ENCODE assay signal across 1 cellular context in the genomic region with DNA sequence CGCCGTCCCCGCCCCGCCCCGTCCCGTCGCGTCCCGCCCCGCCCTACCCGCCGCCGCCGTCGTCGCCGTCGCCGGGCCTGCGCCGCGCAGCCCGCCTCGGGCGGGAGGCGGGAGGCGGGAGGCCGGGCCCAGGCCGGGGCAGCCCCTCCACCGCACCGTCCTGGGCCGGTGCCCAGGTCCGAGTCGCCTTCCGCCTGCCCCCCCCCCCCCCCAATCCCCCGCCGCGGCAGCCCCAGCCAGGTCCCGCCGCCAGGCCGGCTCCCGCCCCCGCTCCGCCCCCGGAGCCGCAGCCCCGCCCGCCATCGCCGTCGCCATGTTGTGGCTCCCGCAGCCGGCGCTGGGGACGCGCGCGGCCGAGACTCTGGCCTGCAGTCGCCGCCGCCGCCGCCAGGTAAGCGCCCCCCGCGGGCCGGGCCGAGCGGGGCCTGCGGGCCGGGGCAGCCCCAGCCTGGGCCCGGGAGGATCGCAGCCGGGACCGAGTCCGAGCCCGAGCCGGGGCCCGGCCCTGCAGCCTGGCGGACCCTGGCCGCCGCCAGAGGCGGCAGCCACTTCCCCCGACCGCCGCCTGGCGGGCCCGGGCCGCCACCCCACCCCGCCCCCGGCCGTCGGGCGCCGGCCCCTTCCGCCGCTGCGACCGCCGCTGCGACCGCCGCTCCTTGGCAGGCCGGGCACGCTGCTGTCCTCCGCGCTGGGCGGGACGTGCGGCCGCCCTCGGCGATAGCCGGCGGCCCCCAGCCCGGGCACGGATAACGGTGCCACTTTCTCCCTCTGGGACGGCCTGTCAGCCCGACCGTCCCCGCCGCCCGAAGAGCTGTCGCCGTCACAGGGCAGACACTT.
TF ChIP-seq lines count a peak whose summit lies in the region.

A gene with protein sequence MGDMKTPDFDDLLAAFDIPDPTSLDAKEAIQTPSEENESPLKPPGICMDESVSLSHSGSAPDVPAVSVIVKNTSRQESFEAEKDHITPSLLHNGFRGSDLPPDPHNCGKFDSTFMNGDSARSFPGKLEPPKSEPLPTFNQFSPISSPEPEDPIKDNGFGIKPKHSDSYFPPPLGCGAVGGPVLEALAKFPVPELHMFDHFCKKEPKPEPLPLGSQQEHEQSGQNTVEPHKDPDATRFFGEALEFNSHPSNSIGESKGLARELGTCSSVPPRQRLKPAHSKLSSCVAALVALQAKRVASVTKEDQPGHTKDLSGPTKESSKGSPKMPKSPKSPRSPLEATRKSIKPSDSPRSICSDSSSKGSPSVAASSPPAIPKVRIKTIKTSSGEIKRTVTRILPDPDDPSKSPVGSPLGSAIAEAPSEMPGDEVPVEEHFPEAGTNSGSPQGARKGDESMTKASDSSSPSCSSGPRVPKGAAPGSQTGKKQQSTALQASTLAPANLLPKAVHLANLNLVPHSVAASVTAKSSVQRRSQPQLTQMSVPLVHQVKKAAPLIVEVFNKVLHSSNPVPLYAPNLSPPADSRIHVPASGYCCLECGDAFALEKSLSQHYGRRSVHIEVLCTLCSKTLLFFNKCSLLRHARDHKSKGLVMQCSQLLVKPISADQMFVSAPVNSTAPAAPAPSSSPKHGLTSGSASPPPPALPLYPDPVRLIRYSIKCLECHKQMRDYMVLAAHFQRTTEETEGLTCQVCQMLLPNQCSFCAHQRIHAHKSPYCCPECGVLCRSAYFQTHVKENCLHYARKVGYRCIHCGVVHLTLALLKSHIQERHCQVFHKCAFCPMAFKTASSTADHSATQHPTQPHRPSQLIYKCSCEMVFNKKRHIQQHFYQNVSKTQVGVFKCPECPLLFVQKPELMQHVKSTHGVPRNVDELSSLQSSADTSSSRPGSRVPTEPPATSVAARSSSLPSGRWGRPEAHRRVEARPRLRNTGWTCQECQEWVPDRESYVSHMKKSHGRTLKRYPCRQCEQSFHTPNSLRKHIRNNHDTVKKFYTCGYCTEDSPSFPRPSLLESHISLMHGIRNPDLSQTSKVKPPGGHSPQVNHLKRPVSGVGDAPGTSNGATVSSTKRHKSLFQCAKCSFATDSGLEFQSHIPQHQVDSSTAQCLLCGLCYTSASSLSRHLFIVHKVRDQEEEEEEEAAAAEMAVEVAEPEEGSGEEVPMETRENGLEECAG (N-terminal part only) (plus strand): TSS at position 319 of the 837 bp plus-strand sequence. CDS start 34,084 bp downstream, outside the sequence.

TF ChIP-seq in K562, 482 proteins besides CTCF, POLR2A, EP300 and RAD21 (continued from another document and continues in another):
- TF ChIP-seq GATAD2B (IDR thresholded peaks at IDR 0.05; ENCODE audit: borderline replicate concordance) = peak; percentile 88
- TF ChIP-seq ZKSCAN1 (IDR thresholded peaks at IDR 0.05; ENCODE audit: low read depth, low read length) = no peak
- peak; percentile 34; the same call in 1 of the 2 replicates for TF ChIP-seq ELF1 (tag; IDR thresholded peaks at IDR 0.05)
- TF ChIP-seq, protein P1, sequence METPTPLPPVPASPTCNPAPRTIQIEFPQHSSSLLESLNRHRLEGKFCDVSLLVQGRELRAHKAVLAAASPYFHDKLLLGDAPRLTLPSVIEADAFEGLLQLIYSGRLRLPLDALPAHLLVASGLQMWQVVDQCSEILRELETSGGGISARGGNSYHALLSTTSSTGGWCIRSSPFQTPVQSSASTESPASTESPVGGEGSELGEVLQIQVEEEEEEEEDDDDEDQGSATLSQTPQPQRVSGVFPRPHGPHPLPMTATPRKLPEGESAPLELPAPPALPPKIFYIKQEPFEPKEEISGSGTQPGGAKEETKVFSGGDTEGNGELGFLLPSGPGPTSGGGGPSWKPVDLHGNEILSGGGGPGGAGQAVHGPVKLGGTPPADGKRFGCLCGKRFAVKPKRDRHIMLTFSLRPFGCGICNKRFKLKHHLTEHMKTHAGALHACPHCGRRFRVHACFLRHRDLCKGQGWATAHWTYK (CRISPR knock-in tag; IDR thresholded peaks at IDR 0.05) = 0 out of 2 replicates have a peak, but pooled peaks have one; percentile 35
- TF ChIP-seq, protein P2, sequence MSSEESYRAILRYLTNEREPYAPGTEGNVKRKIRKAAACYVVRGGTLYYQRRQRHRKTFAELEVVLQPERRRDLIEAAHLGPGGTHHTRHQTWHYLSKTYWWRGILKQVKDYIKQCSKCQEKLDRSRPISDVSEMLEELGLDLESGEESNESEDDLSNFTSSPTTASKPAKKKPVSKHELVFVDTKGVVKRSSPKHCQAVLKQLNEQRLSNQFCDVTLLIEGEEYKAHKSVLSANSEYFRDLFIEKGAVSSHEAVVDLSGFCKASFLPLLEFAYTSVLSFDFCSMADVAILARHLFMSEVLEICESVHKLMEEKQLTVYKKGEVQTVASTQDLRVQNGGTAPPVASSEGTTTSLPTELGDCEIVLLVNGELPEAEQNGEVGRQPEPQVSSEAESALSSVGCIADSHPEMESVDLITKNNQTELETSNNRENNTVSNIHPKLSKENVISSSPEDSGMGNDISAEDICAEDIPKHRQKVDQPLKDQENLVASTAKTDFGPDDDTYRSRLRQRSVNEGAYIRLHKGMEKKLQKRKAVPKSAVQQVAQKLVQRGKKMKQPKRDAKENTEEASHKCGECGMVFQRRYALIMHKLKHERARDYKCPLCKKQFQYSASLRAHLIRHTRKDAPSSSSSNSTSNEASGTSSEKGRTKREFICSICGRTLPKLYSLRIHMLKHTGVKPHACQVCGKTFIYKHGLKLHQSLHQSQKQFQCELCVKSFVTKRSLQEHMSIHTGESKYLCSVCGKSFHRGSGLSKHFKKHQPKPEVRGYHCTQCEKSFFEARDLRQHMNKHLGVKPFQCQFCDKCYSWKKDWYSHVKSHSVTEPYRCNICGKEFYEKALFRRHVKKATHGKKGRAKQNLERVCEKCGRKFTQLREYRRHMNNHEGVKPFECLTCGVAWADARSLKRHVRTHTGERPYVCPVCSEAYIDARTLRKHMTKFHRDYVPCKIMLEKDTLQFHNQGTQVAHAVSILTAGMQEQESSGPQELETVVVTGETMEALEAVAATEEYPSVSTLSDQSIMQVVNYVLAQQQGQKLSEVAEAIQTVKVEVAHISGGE (CRISPR knock-in tag; IDR thresholded peaks at IDR 0.05) = peak in 1 of 3 experiments; percentile 82; a peak in 1 of 6 replicates
- TF ChIP-seq MBD2 (IDR thresholded peaks at IDR 0.05; ENCODE audit: borderline replicate concordance, low read depth) = peak; percentile 21; the same call in 1 of the 2 replicates
- peak; percentile 66; the same call in 1 of the 2 replicates for TF ChIP-seq ZBTB7A (IDR thresholded peaks at IDR 0.05; ENCODE audit: borderline replicate concordance, control insufficient read depth, low read depth, low read length)
- TF ChIP-seq, protein P3, sequence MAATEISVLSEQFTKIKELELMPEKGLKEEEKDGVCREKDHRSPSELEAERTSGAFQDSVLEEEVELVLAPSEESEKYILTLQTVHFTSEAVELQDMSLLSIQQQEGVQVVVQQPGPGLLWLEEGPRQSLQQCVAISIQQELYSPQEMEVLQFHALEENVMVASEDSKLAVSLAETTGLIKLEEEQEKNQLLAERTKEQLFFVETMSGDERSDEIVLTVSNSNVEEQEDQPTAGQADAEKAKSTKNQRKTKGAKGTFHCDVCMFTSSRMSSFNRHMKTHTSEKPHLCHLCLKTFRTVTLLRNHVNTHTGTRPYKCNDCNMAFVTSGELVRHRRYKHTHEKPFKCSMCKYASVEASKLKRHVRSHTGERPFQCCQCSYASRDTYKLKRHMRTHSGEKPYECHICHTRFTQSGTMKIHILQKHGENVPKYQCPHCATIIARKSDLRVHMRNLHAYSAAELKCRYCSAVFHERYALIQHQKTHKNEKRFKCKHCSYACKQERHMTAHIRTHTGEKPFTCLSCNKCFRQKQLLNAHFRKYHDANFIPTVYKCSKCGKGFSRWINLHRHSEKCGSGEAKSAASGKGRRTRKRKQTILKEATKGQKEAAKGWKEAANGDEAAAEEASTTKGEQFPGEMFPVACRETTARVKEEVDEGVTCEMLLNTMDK (IDR thresholded peaks at IDR 0.05; ENCODE audit: borderline replicate concordance, insufficient read depth, low read depth, low read length, poor library complexity, severe bottlenecking) = peak; percentile 65
- TF ChIP-seq ERF (CRISPR knock-in tag; IDR thresholded peaks at IDR 0.05) = peak; percentile 82; the same call in 1 of the 2 replicates
- TF ChIP-seq, protein P4, sequence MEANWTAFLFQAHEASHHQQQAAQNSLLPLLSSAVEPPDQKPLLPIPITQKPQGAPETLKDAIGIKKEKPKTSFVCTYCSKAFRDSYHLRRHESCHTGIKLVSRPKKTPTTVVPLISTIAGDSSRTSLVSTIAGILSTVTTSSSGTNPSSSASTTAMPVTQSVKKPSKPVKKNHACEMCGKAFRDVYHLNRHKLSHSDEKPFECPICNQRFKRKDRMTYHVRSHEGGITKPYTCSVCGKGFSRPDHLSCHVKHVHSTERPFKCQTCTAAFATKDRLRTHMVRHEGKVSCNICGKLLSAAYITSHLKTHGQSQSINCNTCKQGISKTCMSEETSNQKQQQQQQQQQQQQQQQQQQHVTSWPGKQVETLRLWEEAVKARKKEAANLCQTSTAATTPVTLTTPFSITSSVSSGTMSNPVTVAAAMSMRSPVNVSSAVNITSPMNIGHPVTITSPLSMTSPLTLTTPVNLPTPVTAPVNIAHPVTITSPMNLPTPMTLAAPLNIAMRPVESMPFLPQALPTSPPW (CRISPR knock-in tag; IDR thresholded peaks at IDR 0.05) = peak; percentile 99
- TF ChIP-seq, protein P5, sequence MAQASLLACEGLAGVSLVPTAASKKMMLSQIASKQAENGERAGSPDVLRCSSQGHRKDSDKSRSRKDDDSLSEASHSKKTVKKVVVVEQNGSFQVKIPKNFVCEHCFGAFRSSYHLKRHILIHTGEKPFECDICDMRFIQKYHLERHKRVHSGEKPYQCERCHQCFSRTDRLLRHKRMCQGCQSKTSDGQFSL (CRISPR knock-in tag; IDR thresholded peaks at IDR 0.05) = no peak
- TF ChIP-seq, protein P5 (tag; IDR thresholded peaks at IDR 0.05) = peak in 1 of 2 experiments; percentile 64; a peak in 1 of 4 replicates
- TF ChIP-seq GABPA (tag; conservative IDR thresholded peaks at IDR 0.05; ENCODE audit: low read depth) = peak; percentile 76
- TF ChIP-seq, protein P6, sequence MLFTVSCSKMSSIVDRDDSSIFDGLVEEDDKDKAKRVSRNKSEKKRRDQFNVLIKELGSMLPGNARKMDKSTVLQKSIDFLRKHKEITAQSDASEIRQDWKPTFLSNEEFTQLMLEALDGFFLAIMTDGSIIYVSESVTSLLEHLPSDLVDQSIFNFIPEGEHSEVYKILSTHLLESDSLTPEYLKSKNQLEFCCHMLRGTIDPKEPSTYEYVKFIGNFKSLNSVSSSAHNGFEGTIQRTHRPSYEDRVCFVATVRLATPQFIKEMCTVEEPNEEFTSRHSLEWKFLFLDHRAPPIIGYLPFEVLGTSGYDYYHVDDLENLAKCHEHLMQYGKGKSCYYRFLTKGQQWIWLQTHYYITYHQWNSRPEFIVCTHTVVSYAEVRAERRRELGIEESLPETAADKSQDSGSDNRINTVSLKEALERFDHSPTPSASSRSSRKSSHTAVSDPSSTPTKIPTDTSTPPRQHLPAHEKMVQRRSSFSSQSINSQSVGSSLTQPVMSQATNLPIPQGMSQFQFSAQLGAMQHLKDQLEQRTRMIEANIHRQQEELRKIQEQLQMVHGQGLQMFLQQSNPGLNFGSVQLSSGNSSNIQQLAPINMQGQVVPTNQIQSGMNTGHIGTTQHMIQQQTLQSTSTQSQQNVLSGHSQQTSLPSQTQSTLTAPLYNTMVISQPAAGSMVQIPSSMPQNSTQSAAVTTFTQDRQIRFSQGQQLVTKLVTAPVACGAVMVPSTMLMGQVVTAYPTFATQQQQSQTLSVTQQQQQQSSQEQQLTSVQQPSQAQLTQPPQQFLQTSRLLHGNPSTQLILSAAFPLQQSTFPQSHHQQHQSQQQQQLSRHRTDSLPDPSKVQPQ (CRISPR knock-in tag; IDR thresholded peaks at IDR 0.05; ENCODE audit: borderline replicate concordance) = no peak
- TF ChIP-seq ZNF184 (CRISPR knock-in tag; IDR thresholded peaks at IDR 0.05) = no peak
- TF ChIP-seq, protein P7, sequence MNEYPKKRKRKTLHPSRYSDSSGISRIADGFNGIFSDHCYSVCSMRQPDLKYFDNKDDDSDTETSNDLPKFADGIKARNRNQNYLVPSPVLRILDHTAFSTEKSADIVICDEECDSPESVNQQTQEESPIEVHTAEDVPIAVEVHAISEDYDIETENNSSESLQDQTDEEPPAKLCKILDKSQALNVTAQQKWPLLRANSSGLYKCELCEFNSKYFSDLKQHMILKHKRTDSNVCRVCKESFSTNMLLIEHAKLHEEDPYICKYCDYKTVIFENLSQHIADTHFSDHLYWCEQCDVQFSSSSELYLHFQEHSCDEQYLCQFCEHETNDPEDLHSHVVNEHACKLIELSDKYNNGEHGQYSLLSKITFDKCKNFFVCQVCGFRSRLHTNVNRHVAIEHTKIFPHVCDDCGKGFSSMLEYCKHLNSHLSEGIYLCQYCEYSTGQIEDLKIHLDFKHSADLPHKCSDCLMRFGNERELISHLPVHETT (CRISPR knock-in tag; conservative IDR thresholded peaks at IDR 0.05 in 1 of 2, IDR thresholded peaks at IDR 0.05 in 1 of 2) = peak in 1 of 2 experiments; percentile 97; a peak in 2 of 4 replicates
- TF ChIP-seq, protein P8, sequence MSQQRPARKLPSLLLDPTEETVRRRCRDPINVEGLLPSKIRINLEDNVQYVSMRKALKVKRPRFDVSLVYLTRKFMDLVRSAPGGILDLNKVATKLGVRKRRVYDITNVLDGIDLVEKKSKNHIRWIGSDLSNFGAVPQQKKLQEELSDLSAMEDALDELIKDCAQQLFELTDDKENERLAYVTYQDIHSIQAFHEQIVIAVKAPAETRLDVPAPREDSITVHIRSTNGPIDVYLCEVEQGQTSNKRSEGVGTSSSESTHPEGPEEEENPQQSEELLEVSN (IDR thresholded peaks at IDR 0.05; ENCODE audit: borderline replicate concordance in 1 of 2, extremely low read depth in 1 of 2, insufficient read depth in 1 of 2, insufficient read length in 1 of 2, low read depth in 1 of 2, low read length in 1 of 2, poor library complexity in 1 of 2, severe bottlenecking in 1 of 2) = peak; percentile 39 to 90
- no peak for TF ChIP-seq ZNF644 (tag; IDR thresholded peaks at IDR 0.05; ENCODE audit: low read depth)
- no peak for TF ChIP-seq EGR1 (conservative IDR thresholded peaks at IDR 0.05)
- peak; percentile 6 for TF ChIP-seq HNRNPLL (IDR thresholded peaks at IDR 0.05; ENCODE audit: low read depth, low read length, poor library complexity, severe bottlenecking)
- peak; percentile 56; the same call in 1 of the 2 replicates for TF ChIP-seq CBX1 (IDR thresholded peaks at IDR 0.05; ENCODE audit: low read depth)
- TF ChIP-seq TAF1 (IDR thresholded peaks at IDR 0.05; ENCODE audit: control insufficient read depth, extremely low read depth, insufficient read depth, low read length, severe bottlenecking) = peak; percentile 55
- TF ChIP-seq ILK (tag; IDR thresholded peaks at IDR 0.05; ENCODE audit: borderline replicate concordance, low read depth) = no peak
- TF ChIP-seq SIN3A (IDR thresholded peaks at IDR 0.05; ENCODE audit: borderline replicate concordance in 2 of 2, control insufficient read depth in 1 of 2, low read depth in 2 of 2, low read length in 2 of 2) = peak in 1 of 2 experiments; percentile 73; a peak in 1 of 4 replicates
- TF ChIP-seq NFRKB (IDR thresholded peaks at IDR 0.05; ENCODE audit: low read depth) = no peak
- TF ChIP-seq NONO (IDR thresholded peaks at IDR 0.05; ENCODE audit: low read depth in 2 of 2, low read length in 1 of 2) = peak; percentile 56 to 87; a peak in 1 of 4 replicates
